Comparison of ENCODE assay signal across 20 cellular contexts in genomic region chr13:44368599-44369368, GRCh38. TPM values are rescaled to one million over a fixed set of nuclear protein-coding genes. Genes with fewer than 3 reads are reported as not detected.
DNase-seq lines count a peak whose midpoint lies in the region; ATAC-seq and TF ChIP-seq lines count a peak whose summit lies in the region.
"Had no signal": no experiment of that assay in that cellular context is flagged by ENCODE, and none has a peak within 500 bp of the region (broad histone marks: within the 10 kb centered on the region; RNA-seq: fewer than 3 reads in every experiment).

No MANE protein-coding gene starts in this region.

- H3K79me2 ChIP-seq in SK-N-SH (ENCODE audit: insufficient read depth), result no peaks in the 10 kb centered on the region

- H3K27me3 ChIP-seq in SK-N-SH (ENCODE audit: insufficient read depth) (no peaks in the 10 kb centered on the region), left lung (peaks cover 0 to 21% of the 10 kb centered on the region in 2 donors), gastroesophageal sphincter (no peaks in the 10 kb centered on the region)
- H3K27me3 ChIP-seq: brain microvascular endothelial cell had no signal

- 89% methylated on average over 5 of the region's 5 CpGs for WGBS in SK-N-SH (ENCODE audit: low lambda C conversion rate)
- WGBS in gastroesophageal sphincter (ENCODE audit: low coverage in 1 of 2), 2 donors, result 65 to 69% methylated on average over 5 of the region's 5 CpGs

- intact Hi-C loops in left lung (cut with DNase I), result no loop called here

- no peak for TF ChIP-seq RAD21 in SK-N-SH (IDR thresholded peaks at IDR 0.05; ENCODE audit: low read length)

- TF ChIP-seq POLR2A in gastroesophageal sphincter (IDR thresholded peaks at IDR 0.05), result no peak

- DNase-seq in SK-N-SH (no peak), OCI-M1 (lab: John Stamatoyannopoulos, UW) (peak; percentile 57), left lung (no peak), globus pallidus (ENCODE audit: low spot score) (no peak)
- DNase-seq: ACHN; activated B cell treated with CpG ODN at 0.5 μM for 24 hours; activated CD8-positive, alpha-beta T cell treated with anti-CD3 and anti-CD28 coated beads, Interleukin-2, amount 10 ng/mL, durations not matched to agents 7 days and 5 days; activated naive CD8-positive, alpha-beta T cell treated with anti-CD3 and anti-CD28 coated beads, Interleukin-2, amount 10 ng/mL, durations not matched to agents 7 days and 5 days; brain microvascular endothelial cell; glutamatergic neuron; Kasumi-1; NCI-H1436; NCI-H510A treated with DMSO at 0.1 percent for 48 hours; stimulated activated CD4-positive, alpha-beta T cell treated with anti-CD3 and anti-CD28 coated beads, Interleukin-15, amount 100 ng/mL, for 24 hours; stimulated activated naive CD4-positive, alpha-beta T cell treated with Interleukin-2 at 50 U/mL for 16 hours had no signal

- no peak overlapping the region for H3K9ac ChIP-seq in SK-N-SH

- H4K20me1 ChIP-seq in SK-N-SH (ENCODE audit: insufficient read depth), result no peaks in the 10 kb centered on the region

- no peaks in the 10 kb centered on the region for H3K9me2 ChIP-seq in SK-N-SH

- H3K9me3 ChIP-seq in SK-N-SH, result no peaks in the 10 kb centered on the region
- H3K9me3 ChIP-seq in left lung, result no peaks in the 10 kb centered on the region
- no peaks in the 10 kb centered on the region for H3K9me3 ChIP-seq in gastroesophageal sphincter

- POLR2A ChIA-PET in SK-N-SH (lab: Yijun Ruan, JAX), result interaction anchor here (1.0 to 2.3 kb wide), 3 partner anchors 28 to 68 kb away, joined by 3 to 22 read pairs (median 8); no protein-coding TSS in a partner anchor

- TF ChIP-seq EP300 in SK-N-SH (IDR thresholded peaks at IDR 0.05; ENCODE audit: borderline replicate concordance in 1 of 2, low read depth in 1 of 2, low read length in 1 of 2) (no peak), gastroesophageal sphincter (IDR thresholded peaks at IDR 0.05) (no peak)

- H3K36me3 ChIP-seq in SK-N-SH (replicated peaks in 1 of 2; ENCODE audit: control insufficient read depth in 1 of 2, insufficient read depth in 2 of 2, low read length in 1 of 2) (no peaks in the 10 kb centered on the region), left lung (no peaks in the 10 kb centered on the region), gastroesophageal sphincter (no peaks in the 10 kb centered on the region)
- H3K36me3 ChIP-seq: brain microvascular endothelial cell had no signal

- TF ChIP-seq CTCF in SK-N-SH (IDR thresholded peaks at IDR 0.05), result no peak
- no peak for TF ChIP-seq CTCF in left lung (IDR thresholded peaks at IDR 0.05)
- no peak for TF ChIP-seq CTCF in gastroesophageal sphincter (IDR thresholded peaks at IDR 0.05)

- H3K4me3 ChIP-seq in SK-N-SH (ENCODE audit: low read depth in 2 of 2, low read length in 1 of 2), result no peak overlapping the region
- H3K4me3 ChIP-seq in left lung, result no peak overlapping the region
- H3K4me3 ChIP-seq in gastroesophageal sphincter, result no peak overlapping the region
- H3K4me3 ChIP-seq: lung had no signal

- peaks cover 17 to 39% of the 10 kb centered on the region in 2 experiments for H3K4me1 ChIP-seq in SK-N-SH (ENCODE audit: control insufficient read depth in 1 of 2, insufficient read depth in 2 of 2, low read depth in 1 of 2, low read length in 1 of 2)
- H3K4me1 ChIP-seq in left lung, result peaks cover 6% of the 10 kb centered on the region in 2 donors
- H3K4me1 ChIP-seq in gastroesophageal sphincter, result peaks cover 0 to 23% (median 5%) of the 10 kb centered on the region in 3 donors

- H3K27ac ChIP-seq in SK-N-SH (ENCODE audit: low read depth in 2 of 2, low read length in 1 of 2) (peak overlapping the region; percentile 66 to 85; a peak in 3 of 4 replicates), left lung (no peak overlapping the region), gastroesophageal sphincter (no peak overlapping the region)
- H3K27ac ChIP-seq: brain microvascular endothelial cell had no signal

- CTCF ChIA-PET in SK-N-SH (lab: Yijun Ruan, JAX), result interaction anchor here (0.8 to 1.4 kb wide), 7 partner anchors 14 to 463 kb away, joined by 3 to 7 read pairs (median 3); no protein-coding TSS in a partner anchor

- peak overlapping the region; percentile 52; the same call in 1 of the 2 replicates for H2AFZ ChIP-seq in SK-N-SH (ENCODE audit: low read depth)

- peaks cover 9% of the 10 kb centered on the region for H3F3A ChIP-seq in SK-N-SH (replicated peaks; ENCODE audit: insufficient read depth)

- peak overlapping the region; percentile 39; the same call in 1 of the 2 replicates for H3K4me2 ChIP-seq in SK-N-SH

- no peak; the same call in 1 of the 3 replicates for ATAC-seq in SK-N-SH treated with all-trans-retinoic acid at 6 μM for 48 hours
- ATAC-seq in left lung, result peak; percentile 36
- no peak for ATAC-seq in GM18861 (IDR thresholded peaks at IDR 0.05; ENCODE audit: unreplicated experiment)
- no peak for ATAC-seq in gastroesophageal sphincter
- ATAC-seq in HG03097 (IDR thresholded peaks at IDR 0.05; ENCODE audit: low FRiP score, unreplicated experiment), result no peak
- ATAC-seq: activated CD8-positive, alpha-beta T cell treated with anti-CD3 and anti-CD28 coated beads, Interleukin-2, amount 10 ng/mL, durations not matched to agents 7 days and 5 days had no signal

TF ChIP-seq in SK-N-SH, 30 proteins besides CTCF, POLR2A, EP300 and RAD21 (continues in another document):
- no peak for TF ChIP-seq TEAD4 (IDR thresholded peaks at IDR 0.05; ENCODE audit: borderline replicate concordance, insufficient read depth)
- no peak for TF ChIP-seq RCOR1 (IDR thresholded peaks at IDR 0.05; ENCODE audit: low read length)
- no peak for TF ChIP-seq EZH2phosphoT487 (IDR thresholded peaks at IDR 0.05; ENCODE audit: borderline replicate concordance, low read depth)
- TF ChIP-seq YY1 (IDR thresholded peaks at IDR 0.05; ENCODE audit: low read depth), result no peak
- TF ChIP-seq TAF1 (IDR thresholded peaks at IDR 0.05; ENCODE audit: borderline replicate concordance, low read depth, low read length), result no peak
- TF ChIP-seq REST (IDR thresholded peaks at IDR 0.05; ENCODE audit: low read depth, low read length), result no peak

TF ChIP-seq in SK-N-SH treated with all-trans-retinoic acid at 6 μM for 48 hours, 23 proteins besides CTCF, POLR2A, EP300 and RAD21 (continues in another document):
- TF ChIP-seq TOX (CRISPR knock-in tag; IDR thresholded peaks at IDR 0.05; ENCODE audit: borderline replicate concordance) (no peak), ZFP3 (CRISPR knock-in tag; IDR thresholded peaks at IDR 0.05) (no peak), ARNTL (CRISPR knock-in tag; IDR thresholded peaks at IDR 0.05; ENCODE audit: borderline replicate concordance, low read depth) (no peak), ZNF565 (CRISPR knock-in tag; conservative IDR thresholded peaks at IDR 0.05; ENCODE audit: low read depth) (no peak), OSR1 (CRISPR knock-in tag; IDR thresholded peaks at IDR 0.05) (no peak), ZNF8 (CRISPR knock-in tag; IDR thresholded peaks at IDR 0.05) (no peak), TCF4 (CRISPR knock-in tag; IDR thresholded peaks at IDR 0.05; ENCODE audit: borderline replicate concordance) (no peak), CSRNP3 (CRISPR knock-in tag; IDR thresholded peaks at IDR 0.05) (no peak; the same call in 1 of the 2 replicates), ISL1 (CRISPR knock-in tag; IDR thresholded peaks at IDR 0.05) (no peak), PPARA (CRISPR knock-in tag; IDR thresholded peaks at IDR 0.05; ENCODE audit: borderline replicate concordance) (no peak), RARB (CRISPR knock-in tag; IDR thresholded peaks at IDR 0.05) (no peak)
- TF ChIP-seq, protein P1, sequence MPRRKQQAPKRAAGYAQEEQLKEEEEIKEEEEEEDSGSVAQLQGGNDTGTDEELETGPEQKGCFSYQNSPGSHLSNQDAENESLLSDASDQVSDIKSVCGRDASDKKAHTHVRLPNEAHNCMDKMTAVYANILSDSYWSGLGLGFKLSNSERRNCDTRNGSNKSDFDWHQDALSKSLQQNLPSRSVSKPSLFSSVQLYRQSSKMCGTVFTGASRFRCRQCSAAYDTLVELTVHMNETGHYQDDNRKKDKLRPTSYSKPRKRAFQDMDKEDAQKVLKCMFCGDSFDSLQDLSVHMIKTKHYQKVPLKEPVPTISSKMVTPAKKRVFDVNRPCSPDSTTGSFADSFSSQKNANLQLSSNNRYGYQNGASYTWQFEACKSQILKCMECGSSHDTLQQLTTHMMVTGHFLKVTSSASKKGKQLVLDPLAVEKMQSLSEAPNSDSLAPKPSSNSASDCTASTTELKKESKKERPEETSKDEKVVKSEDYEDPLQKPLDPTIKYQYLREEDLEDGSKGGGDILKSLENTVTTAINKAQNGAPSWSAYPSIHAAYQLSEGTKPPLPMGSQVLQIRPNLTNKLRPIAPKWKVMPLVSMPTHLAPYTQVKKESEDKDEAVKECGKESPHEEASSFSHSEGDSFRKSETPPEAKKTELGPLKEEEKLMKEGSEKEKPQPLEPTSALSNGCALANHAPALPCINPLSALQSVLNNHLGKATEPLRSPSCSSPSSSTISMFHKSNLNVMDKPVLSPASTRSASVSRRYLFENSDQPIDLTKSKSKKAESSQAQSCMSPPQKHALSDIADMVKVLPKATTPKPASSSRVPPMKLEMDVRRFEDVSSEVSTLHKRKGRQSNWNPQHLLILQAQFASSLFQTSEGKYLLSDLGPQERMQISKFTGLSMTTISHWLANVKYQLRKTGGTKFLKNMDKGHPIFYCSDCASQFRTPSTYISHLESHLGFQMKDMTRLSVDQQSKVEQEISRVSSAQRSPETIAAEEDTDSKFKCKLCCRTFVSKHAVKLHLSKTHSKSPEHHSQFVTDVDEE (CRISPR knock-in tag; IDR thresholded peaks at IDR 0.05), result no peak

RNA-seq across cellular contexts. Expression of gene SERP2, which starts 4.8 kb away (rescaled TPM):
- polyA plus RNA-seq in SK-N-SH (2012; rRNA removed), result 4.9 and 6.2 TPM in 2 replicates
- 5.9 and 6.0 TPM in 2 replicates for polyA plus RNA-seq in SK-N-SH (2012; cell fraction: cytosol; rRNA removed)
- polyA plus RNA-seq in SK-N-SH (2012; cell fraction: nucleus; rRNA removed), result 10.6 and 14.3 TPM in 2 replicates
- total RNA-seq in left lung (1 to 10 TPM; 1.9 to 4.5 TPM), gastroesophageal sphincter (10 to 100 TPM in 2 of 4 donors, 1 to 10 TPM in 2; 6.9 to 15.6 (median 11.5) TPM)

Comparison
In these comparisons a context has a peak if more than half of its experiments do, and no peak if none do; other contexts are left out.
1. H3K27ac ChIP-seq: peak in SK-N-SH (2 of 2); none in left lung (0 of 2) and gastroesophageal sphincter (0 of 4).